17 cellular contexts compared by ENCODE assay signal in the genomic region with DNA sequence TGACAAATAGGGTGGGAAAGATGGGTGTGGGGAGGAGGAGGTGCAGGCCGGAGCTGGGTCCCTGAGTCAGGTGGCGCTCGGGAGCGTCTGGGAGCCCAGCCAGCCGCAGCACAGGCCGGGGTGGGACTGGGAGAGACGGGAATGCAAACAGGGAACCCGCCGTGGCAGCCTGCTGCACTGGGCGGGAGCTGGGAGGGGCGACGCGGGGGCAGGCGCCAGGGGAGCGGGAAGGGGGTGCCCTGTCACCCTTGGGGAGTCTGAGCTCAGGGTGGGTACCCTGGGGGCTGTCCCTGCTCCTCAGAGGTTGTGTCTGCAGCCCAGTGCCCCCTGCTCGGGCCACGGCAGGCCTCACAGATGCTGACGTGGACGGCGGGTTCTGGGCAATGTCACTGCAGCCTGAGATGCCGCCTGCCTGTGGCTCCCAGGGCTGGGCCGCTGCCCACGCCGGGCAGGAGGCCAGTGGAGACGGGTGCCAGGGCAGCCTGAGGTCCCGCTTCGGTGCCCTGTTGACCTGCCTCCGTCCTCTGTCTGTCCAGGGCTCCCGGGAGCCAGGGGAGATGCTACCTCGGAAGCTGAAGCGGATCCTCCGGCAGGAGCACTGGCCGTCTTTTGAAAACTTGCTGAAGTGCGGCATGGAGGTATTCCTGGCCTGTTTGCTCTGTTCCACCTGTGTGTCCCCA. TPM values are rescaled to one million over a fixed set of nuclear protein-coding genes. Genes with fewer than 3 reads are reported as not detected.
A peak's percentile ranks its signal among the peaks of the same experiment; 100 is the strongest.
DNase-seq lines count a peak whose midpoint lies in the region; ATAC-seq and TF ChIP-seq lines count a peak whose summit lies in the region.
"Had no signal": no experiment of that assay in that cellular context is flagged by ENCODE, and none has a peak within 500 bp of the region (broad histone marks: within the 10 kb centered on the region; RNA-seq: fewer than 3 reads in every experiment).

No MANE protein-coding gene starts in this region.

- DNase-seq in Right ventricle myocardium inferior (ENCODE audit: missing footprints) = peak; percentile 81
- no peak for DNase-seq in right atrium auricular region (ENCODE audit: low spot score)
- peak in 2 of 3 donors; percentile 71 to 73 for DNase-seq in right cardiac atrium
- DNase-seq in osteoblast (ENCODE audit: insufficient read length, low spot score, missing footprints) = peak; percentile 80
- no peak for DNase-seq in brain microvascular endothelial cell
- DNase-seq in DMS153 (lab: John Stamatoyannopoulos, UW) = no peak
- DNase-seq in A172 (ENCODE audit: low spot score) = no peak
- DNase-seq: ACHN; activated CD4-positive, CD25-positive, alpha-beta regulatory T cell; EL; NCI-H1105; NCI-H2171; occipital lobe; stimulated activated naive CD4-positive, alpha-beta T cell; uterus had no signal

- H3K4me1 ChIP-seq in right atrium auricular region (no peaks in the 10 kb centered on the region), right cardiac atrium (ENCODE audit: control insufficient read depth, insufficient read depth, low read length) (no peaks in the 10 kb centered on the region), osteoblast (ENCODE audit: insufficient read depth, low read length) (no peaks in the 10 kb centered on the region)
- H3K4me1 ChIP-seq: ascending aorta, uterus had no signal

- no peak for TF ChIP-seq CTCF in right atrium auricular region (IDR thresholded peaks at IDR 0.05)
- TF ChIP-seq CTCF in osteoblast (IDR thresholded peaks at IDR 0.05; ENCODE audit: extremely low read depth, low read depth, low read length) = no peak
- TF ChIP-seq CTCF in brain microvascular endothelial cell (IDR thresholded peaks at IDR 0.05; ENCODE audit: low read depth, low read length, missing control alignments) = no peak

- no peak overlapping the region for H3K4me2 ChIP-seq in osteoblast (ENCODE audit: insufficient read depth, low read length)

- no peak overlapping the region for H3K27ac ChIP-seq in right atrium auricular region
- no peak overlapping the region for H3K27ac ChIP-seq in right cardiac atrium (ENCODE audit: low read length)
- no peak overlapping the region for H3K27ac ChIP-seq in osteoblast (ENCODE audit: low read depth, low read length)
- no peak overlapping the region for H3K27ac ChIP-seq in brain microvascular endothelial cell
- H3K27ac ChIP-seq: ascending aorta, uterus had no signal

- H3K9me3 ChIP-seq in right atrium auricular region (no peaks in the 10 kb centered on the region), right cardiac atrium (ENCODE audit: control insufficient read depth, low read length) (no peaks in the 10 kb centered on the region), osteoblast (ENCODE audit: low read depth, low read length) (no peaks in the 10 kb centered on the region)
- H3K9me3 ChIP-seq: ascending aorta, uterus had no signal

- H3K27me3 ChIP-seq in right atrium auricular region = no peaks in the 10 kb centered on the region
- H3K27me3 ChIP-seq in right cardiac atrium (ENCODE audit: control insufficient read depth, insufficient read depth) = no peaks in the 10 kb centered on the region
- H3K27me3 ChIP-seq in osteoblast (ENCODE audit: insufficient read depth, low read length) = no peaks in the 10 kb centered on the region
- H3K27me3 ChIP-seq in brain microvascular endothelial cell (replicated peaks) = no peaks in the 10 kb centered on the region
- H3K27me3 ChIP-seq: ascending aorta, uterus had no signal

- H3K79me2 ChIP-seq in osteoblast (ENCODE audit: insufficient read depth, low read length) = no peaks in the 10 kb centered on the region

- H3K4me3 ChIP-seq in right atrium auricular region = no peak overlapping the region
- no peak overlapping the region for H3K4me3 ChIP-seq in right cardiac atrium (ENCODE audit: low read length)
- no peak overlapping the region for H3K4me3 ChIP-seq in osteoblast (ENCODE audit: insufficient read depth, low read length)
- no peak overlapping the region for H3K4me3 ChIP-seq in brain microvascular endothelial cell (ENCODE audit: low read depth, low read length)
- H3K4me3 ChIP-seq: uterus had no signal

- H2AFZ ChIP-seq in osteoblast (ENCODE audit: low read length) = no peak overlapping the region

- intact Hi-C loops in Right ventricle myocardium inferior (cut with DNase I) = loop anchor here (5.0 kb wide), 1 partner anchor 101 kb away; a partner anchor contains a TSS
- intact Hi-C loops in right cardiac atrium (cut with DNase I) = no loop called here

- WGBS in right cardiac atrium = 66% methylated on average over 34 of the region's 34 CpGs

- H3K36me3 ChIP-seq in right atrium auricular region (no peaks in the 10 kb centered on the region), osteoblast (ENCODE audit: insufficient read depth, low read length) (no peaks in the 10 kb centered on the region), brain microvascular endothelial cell (replicated peaks) (no peaks in the 10 kb centered on the region)
- H3K36me3 ChIP-seq: ascending aorta, uterus had no signal

- in situ Hi-C loops in brain microvascular endothelial cell (cut with HindIII; ENCODE audit: low pct_ligation_motif_present, low sequenced_read_pairs) = no loop called here

- ATAC-seq in Right ventricle myocardium inferior (peak; percentile 91), right cardiac atrium (peak; percentile 47 to 56), HG03432 (IDR thresholded peaks at IDR 0.05; ENCODE audit: unreplicated experiment) (no peak)

- no peaks in the 10 kb centered on the region for H4K20me1 ChIP-seq in osteoblast (ENCODE audit: insufficient read depth, low read length)

RNA-seq across cellular contexts. Expression of a gene that starts 16.6 kb away (rescaled TPM):
- total RNA-seq in Right ventricle myocardium inferior (3.3 TPM), right atrium auricular region (1 to 10 TPM; 1.1 to 1.7 TPM), right cardiac atrium (1 to 10 TPM in 3 of 4 donors, under 1 TPM in 1; 0.89 to 1.1 (median 1.0) TPM), osteoblast (0.72 and 0.88 TPM in 2 replicates)
- polyA plus RNA-seq in right cardiac atrium = 0.93 TPM
- 0.50 and 1.5 TPM in 2 replicates for total RNA-seq in A172 (2014; rRNA removed; shearing (Covaris generic))

Comparison
In these comparisons a context has a peak if more than half of its experiments do, and no peak if none do; other contexts are left out.
1. DNase-seq: peak in Right ventricle myocardium inferior (single experiment), right cardiac atrium (2 of 3) and osteoblast (single experiment); none in right atrium auricular region (single experiment), brain microvascular endothelial cell (single experiment), DMS153 (single experiment) and A172 (single experiment).